Comparison of ENCODE assay signal across 15 cellular contexts in genomic region chr5:6719896-6720560, GRCh38. TPM values are rescaled to one million over a fixed set of nuclear protein-coding genes. Genes with fewer than 3 reads are reported as not detected.
A peak's percentile ranks its signal among the peaks of the same experiment; 100 is the strongest.
DNase-seq lines count a peak whose midpoint lies in the region; ATAC-seq and TF ChIP-seq lines count a peak whose summit lies in the region.
"Had no signal": no experiment of that assay in that cellular context is flagged by ENCODE, and none has a peak within 500 bp of the region (broad histone marks: within the 10 kb centered on the region; RNA-seq: fewer than 3 reads in every experiment).

No MANE protein-coding gene starts in this region.

- CTCF ChIA-PET in activated CD8-positive, alpha-beta memory T cell treated with anti-CD3 and anti-CD28 coated beads, Interleukin-2, amount 10 ng/mL, durations not matched to agents 7 days and 5 days (lab: Charles Lee): no interaction called here

- peaks cover 82% of the 10 kb centered on the region for H3K4me1 Mint-ChIP-seq in activated CD8-positive, alpha-beta memory T cell treated with anti-CD3 and anti-CD28 coated beads, Interleukin-2, amount 10 ng/mL, durations not matched to agents 7 days and 5 days
- H3K4me1 Mint-ChIP-seq in T-helper 17 cell: peaks cover 74% of the 10 kb centered on the region
- H3K4me1 Mint-ChIP-seq in stimulated activated naive B cell treated with anti-CD40 and anti-IgM and Interleukin-4, amounts not matched to agents 10 μg/mL and 1 μg/mL and 100 μg/mL, for 72 hours: peaks cover 69 to 89% of the 10 kb centered on the region in 2 donors

- in situ Hi-C loops in GM13976 (cut with MboI; ENCODE audit: low sequenced_read_pairs, unreplicated experiment): no loop called here

- H3K9me3 Mint-ChIP-seq in activated CD8-positive, alpha-beta memory T cell treated with anti-CD3 and anti-CD28 coated beads, Interleukin-2, amount 10 ng/mL, durations not matched to agents 7 days and 5 days (ENCODE audit: low read depth): no peaks in the 10 kb centered on the region
- H3K9me3 Mint-ChIP-seq in stimulated activated naive B cell treated with anti-CD40 and anti-IgM and Interleukin-4, amounts not matched to agents 10 μg/mL and 1 μg/mL and 100 μg/mL, for 72 hours: no peaks in the 10 kb centered on the region
- H3K9me3 Mint-ChIP-seq: activated naive CD8-positive, alpha-beta T cell treated with anti-CD3 and anti-CD28 coated beads, Interleukin-2, amount 50 U/mL, for 24 hours had no signal

- TF ChIP-seq CTCF in fibroblast of the aortic adventitia (IDR thresholded peaks at IDR 0.05; ENCODE audit: insufficient read depth, low read length) (no peak), GM13976 (IDR thresholded peaks at IDR 0.05; ENCODE audit: borderline replicate concordance, control extremely low read depth, extremely low read depth, insufficient read depth, missing control alignments) (no peak)

- DNase-seq in activated CD8-positive, alpha-beta memory T cell treated with anti-CD3 and anti-CD28 coated beads, Interleukin-2, amount 10 ng/mL, durations not matched to agents 7 days and 5 days: no peak
- no peak for DNase-seq in activated CD8-positive, alpha-beta memory T cell treated with anti-CD3 and anti-CD28 coated beads for 24 hours
- DNase-seq in T-helper 17 cell (no peak), fibroblast of the aortic adventitia (ENCODE audit: low read depth) (peak; percentile 29), nucleus accumbens (lab: John Stamatoyannopoulos, UW) (no peak), GM13976 (ENCODE audit: low spot score) (no peak)
- DNase-seq in stimulated activated naive B cell treated with anti-CD40 and anti-IgM and Interleukin-4, amounts not matched to agents 10 μg/mL and 1 μg/mL and 100 μg/mL, for 72 hours: no peak
- DNase-seq: activated naive CD8-positive, alpha-beta T cell treated with anti-CD3 and anti-CD28 coated beads, Interleukin-2, amount 50 U/mL, for 24 hours; NCI-H1105 treated with DMSO at 0.1 percent for 48 hours; NCI-H510A; RPMI8226; small intestine had no signal

- H3K4me3 Mint-ChIP-seq in activated CD8-positive, alpha-beta memory T cell treated with anti-CD3 and anti-CD28 coated beads, Interleukin-2, amount 10 ng/mL, durations not matched to agents 7 days and 5 days: no peak overlapping the region
- H3K4me3 Mint-ChIP-seq in T-helper 17 cell: peak overlapping the region; percentile 28
- H3K4me3 Mint-ChIP-seq in stimulated activated naive B cell treated with anti-CD40 and anti-IgM and Interleukin-4, amounts not matched to agents 10 μg/mL and 1 μg/mL and 100 μg/mL, for 72 hours: peak overlapping the region in 1 of 2 donors; percentile 19
- H3K4me3 Mint-ChIP-seq: activated naive CD8-positive, alpha-beta T cell treated with anti-CD3 and anti-CD28 coated beads, Interleukin-2, amount 50 U/mL, for 24 hours had no signal

- H3K27ac Mint-ChIP-seq in activated CD8-positive, alpha-beta memory T cell treated with anti-CD3 and anti-CD28 coated beads, Interleukin-2, amount 10 ng/mL, durations not matched to agents 7 days and 5 days: peak overlapping the region; percentile 51
- no peak overlapping the region for H3K27ac Mint-ChIP-seq in T-helper 17 cell
- H3K27ac Mint-ChIP-seq in stimulated activated naive B cell treated with anti-CD40 and anti-IgM and Interleukin-4, amounts not matched to agents 10 μg/mL and 1 μg/mL and 100 μg/mL, for 72 hours: peak overlapping the region; percentile 31
- H3K27ac Mint-ChIP-seq: activated naive CD8-positive, alpha-beta T cell treated with anti-CD3 and anti-CD28 coated beads, Interleukin-2, amount 50 U/mL, for 24 hours had no signal

- H3K27me3 Mint-ChIP-seq in activated CD8-positive, alpha-beta memory T cell treated with anti-CD3 and anti-CD28 coated beads, Interleukin-2, amount 10 ng/mL, durations not matched to agents 7 days and 5 days: no peaks in the 10 kb centered on the region
- H3K27me3 Mint-ChIP-seq in T-helper 17 cell: no peaks in the 10 kb centered on the region
- H3K27me3 Mint-ChIP-seq in stimulated activated naive B cell treated with anti-CD40 and anti-IgM and Interleukin-4, amounts not matched to agents 10 μg/mL and 1 μg/mL and 100 μg/mL, for 72 hours: no peaks in the 10 kb centered on the region
- H3K27me3 Mint-ChIP-seq: activated naive CD8-positive, alpha-beta T cell treated with anti-CD3 and anti-CD28 coated beads, Interleukin-2, amount 50 U/mL, for 24 hours had no signal

- no peak overlapping the region for H3K4me3 ChIP-seq in fibroblast of the aortic adventitia (ENCODE audit: low read depth, low read length)
- H3K4me3 ChIP-seq: lung, suprapubic skin had no signal

- ATAC-seq in activated CD8-positive, alpha-beta memory T cell treated with anti-CD3 and anti-CD28 coated beads, Interleukin-2, amount 10 ng/mL, durations not matched to agents 7 days and 5 days: no peak
- ATAC-seq in T-helper 17 cell (no peak), HG03159 (IDR thresholded peaks at IDR 0.05; ENCODE audit: unreplicated experiment) (no peak)
- ATAC-seq in stimulated activated naive B cell treated with anti-CD40 and anti-IgM and Interleukin-4, amounts not matched to agents 10 μg/mL and 1 μg/mL and 100 μg/mL, for 72 hours (replicated peaks): no peak
- ATAC-seq: activated naive CD8-positive, alpha-beta T cell treated with anti-CD3 and anti-CD28 coated beads, Interleukin-2, amount 50 U/mL, for 24 hours had no signal

- H3K36me3 Mint-ChIP-seq in activated CD8-positive, alpha-beta memory T cell treated with anti-CD3 and anti-CD28 coated beads, Interleukin-2, amount 10 ng/mL, durations not matched to agents 7 days and 5 days: peaks cover 48% of the 10 kb centered on the region
- no peaks in the 10 kb centered on the region for H3K36me3 Mint-ChIP-seq in T-helper 17 cell (ENCODE audit: low read depth)
- peaks cover 55 to 61% of the 10 kb centered on the region in 2 donors for H3K36me3 Mint-ChIP-seq in stimulated activated naive B cell treated with anti-CD40 and anti-IgM and Interleukin-4, amounts not matched to agents 10 μg/mL and 1 μg/mL and 100 μg/mL, for 72 hours

- no peaks in the 10 kb centered on the region for H3K9me3 ChIP-seq in T-helper 17 cell (ENCODE audit: control insufficient read depth, low read length, poor library complexity, severe bottlenecking)
- H3K9me3 ChIP-seq: suprapubic skin had no signal

RNA-seq across cellular contexts. Expression of gene TENT4A, which starts 6.8 kb away (rescaled TPM):
- 10 to 100 TPM; 37.4 to 55.3 TPM for total RNA-seq in activated CD8-positive, alpha-beta memory T cell treated with anti-CD3 and anti-CD28 coated beads, Interleukin-2, amount 10 ng/mL, durations not matched to agents 7 days and 5 days
- total RNA-seq in T-helper 17 cell: 10 to 100 TPM; 54.7 to 59.4 TPM
- total RNA-seq in fibroblast of the aortic adventitia (ENCODE audit: low replicate concordance): 13.2 and 21.4 TPM in 2 replicates
